In the genomic region with DNA sequence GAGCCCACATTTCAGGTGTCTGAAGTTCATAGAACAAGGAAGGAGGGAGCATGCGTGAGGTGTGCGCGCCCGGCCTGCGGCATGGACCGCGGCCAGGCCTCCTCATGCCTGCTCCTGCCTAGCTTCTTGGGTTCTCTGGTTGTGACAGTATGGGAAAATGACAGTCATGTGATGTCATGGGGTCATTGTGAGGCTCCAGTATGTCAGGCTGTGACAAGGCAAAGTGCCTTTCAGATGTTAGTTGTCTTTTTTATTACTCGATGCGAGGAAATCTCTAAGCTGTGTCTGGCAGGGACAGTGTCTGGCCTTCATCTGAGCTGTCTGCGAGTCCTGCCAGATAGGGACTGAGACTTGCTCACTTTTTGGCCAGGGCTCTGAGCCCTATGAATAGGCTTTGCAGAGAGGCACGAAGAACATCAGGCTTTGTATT, we compare ENCODE assay signal across 27 cellular contexts. TPM values are rescaled to one million over a fixed set of nuclear protein-coding genes. Genes with fewer than 3 reads are reported as not detected.
DNase-seq lines count a peak whose midpoint lies in the region; ATAC-seq and TF ChIP-seq lines count a peak whose summit lies in the region.
"Had no signal": no experiment of that assay in that cellular context is flagged by ENCODE, and none has a peak within 500 bp of the region (broad histone marks: within the 10 kb centered on the region; RNA-seq: fewer than 3 reads in every experiment).

No MANE protein-coding gene starts in this region.

- H3K36me3 Mint-ChIP-seq in activated naive CD4-positive, alpha-beta T cell treated with anti-CD3 and anti-CD28 coated beads, Interleukin-2, amount 10 ng/mL, durations not matched to agents 7 days and 5 days, result peaks cover 50% of the 10 kb centered on the region
- H3K36me3 Mint-ChIP-seq in activated naive CD4-positive, alpha-beta T cell treated with anti-CD3 and anti-CD28 coated beads, Interleukin-2, amount 50 U/mL, for 72 hours, result peaks cover 0 to 7% of the 10 kb centered on the region in 2 donors

- H3K4me3 ChIP-seq in psoas muscle, result no peak overlapping the region
- H3K4me3 ChIP-seq: thyroid gland had no signal

- peaks cover 10% of the 10 kb centered on the region for H3K4me1 ChIP-seq in psoas muscle
- H3K4me1 ChIP-seq: thyroid gland had no signal

- no peak overlapping the region for H3K4me3 Mint-ChIP-seq in activated naive CD4-positive, alpha-beta T cell treated with anti-CD3 and anti-CD28 coated beads, Interleukin-2, amount 10 ng/mL, durations not matched to agents 7 days and 5 days
- H3K4me3 Mint-ChIP-seq: CD4-positive, alpha-beta T cell; stimulated activated memory B cell treated with anti-CD40 and anti-IgM and Interleukin-4, amounts not matched to agents 10 μg/mL and 1 μg/mL and 100 μg/mL, for 72 hours had no signal

- H3K36me3 ChIP-seq in psoas muscle (ENCODE audit: insufficient read depth in 1 of 2, low read depth in 1 of 2), result peaks cover 0 to 81% of the 10 kb centered on the region in 2 donors

- peak overlapping the region; percentile 79 for H3K27ac ChIP-seq in psoas muscle
- H3K27ac ChIP-seq: 22Rv1, thyroid gland had no signal

- no peaks in the 10 kb centered on the region for H3K27me3 ChIP-seq in psoas muscle (ENCODE audit: insufficient read depth in 3 of 3, low read length in 2 of 3)
- H3K27me3 ChIP-seq: thyroid gland had no signal

- H3K4me1 Mint-ChIP-seq in activated naive CD4-positive, alpha-beta T cell treated with anti-CD3 and anti-CD28 coated beads, Interleukin-2, amount 10 ng/mL, durations not matched to agents 7 days and 5 days, result no peaks in the 10 kb centered on the region

- WGBS in psoas muscle, 3 donors, result 30 to 66% (median 41%) methylated on average over 11 of the region's 11 CpGs

- H3K27ac Mint-ChIP-seq in activated naive CD4-positive, alpha-beta T cell treated with anti-CD3 and anti-CD28 coated beads, Interleukin-2, amount 10 ng/mL, durations not matched to agents 7 days and 5 days, result peak overlapping the region; percentile 7
- H3K27ac Mint-ChIP-seq in activated naive CD4-positive, alpha-beta T cell treated with anti-CD3 and anti-CD28 coated beads, Interleukin-2, amount 50 U/mL, for 72 hours, result no peak overlapping the region
- H3K27ac Mint-ChIP-seq: CD4-positive, alpha-beta T cell; stimulated activated memory B cell treated with anti-CD40 and anti-IgM and Interleukin-4, amounts not matched to agents 10 μg/mL and 1 μg/mL and 100 μg/mL, for 72 hours had no signal

- no peak for ATAC-seq in activated naive CD4-positive, alpha-beta T cell treated with anti-CD3 and anti-CD28 coated beads, Interleukin-2, amount 50 U/mL, for 72 hours
- peak; percentile 71 to 88 (median 82) for ATAC-seq in psoas muscle
- no peak for ATAC-seq in GM21423 (IDR thresholded peaks at IDR 0.05; ENCODE audit: unreplicated experiment)
- ATAC-seq in GM19467 (IDR thresholded peaks at IDR 0.05; ENCODE audit: unreplicated experiment), result no peak
- ATAC-seq: HCT116; SK-N-SH treated with all-trans-retinoic acid at 6 μM for 48 hours; stimulated activated memory B cell treated with anti-CD40 and anti-IgM and Interleukin-4, amounts not matched to agents 10 μg/mL and 1 μg/mL and 100 μg/mL, for 72 hours had no signal

- H3K27me3 Mint-ChIP-seq in activated naive CD4-positive, alpha-beta T cell treated with anti-CD3 and anti-CD28 coated beads, Interleukin-2, amount 10 ng/mL, durations not matched to agents 7 days and 5 days, result no peaks in the 10 kb centered on the region
- H3K27me3 Mint-ChIP-seq: CD4-positive, alpha-beta T cell; stimulated activated memory B cell treated with anti-CD40 and anti-IgM and Interleukin-4, amounts not matched to agents 10 μg/mL and 1 μg/mL and 100 μg/mL, for 72 hours had no signal

- no peaks in the 10 kb centered on the region for H3K9me3 ChIP-seq in psoas muscle
- H3K9me3 ChIP-seq: thyroid gland had no signal

- TF ChIP-seq CTCF in psoas muscle (IDR thresholded peaks at IDR 0.05), result no peak

- H3K9me3 Mint-ChIP-seq in activated naive CD4-positive, alpha-beta T cell treated with anti-CD3 and anti-CD28 coated beads, Interleukin-2, amount 10 ng/mL, durations not matched to agents 7 days and 5 days, result no peaks in the 10 kb centered on the region
- no peaks in the 10 kb centered on the region for H3K9me3 Mint-ChIP-seq in activated naive CD4-positive, alpha-beta T cell treated with anti-CD3 and anti-CD28 coated beads, Interleukin-2, amount 50 U/mL, for 72 hours
- H3K9me3 Mint-ChIP-seq: CD4-positive, alpha-beta T cell; stimulated activated memory B cell treated with anti-CD40 and anti-IgM and Interleukin-4, amounts not matched to agents 10 μg/mL and 1 μg/mL and 100 μg/mL, for 72 hours had no signal

- CTCF ChIA-PET in activated naive CD4-positive, alpha-beta T cell treated with anti-CD3 and anti-CD28 coated beads, Interleukin-2, amount 10 ng/mL, durations not matched to agents 7 days and 5 days (lab: Charles Lee), result no interaction called here

- no peak for DNase-seq in activated naive CD4-positive, alpha-beta T cell treated with anti-CD3 and anti-CD28 coated beads, Interleukin-2, amount 10 ng/mL, durations not matched to agents 7 days and 5 days
- DNase-seq in activated naive CD4-positive, alpha-beta T cell treated with anti-CD3 and anti-CD28 coated beads, Interleukin-2, amount 50 U/mL, for 72 hours (ENCODE audit: low spot score in 2 of 2), result no peak
- peak; percentile 28 to 48 for DNase-seq in hippocampal formation (lab: John Stamatoyannopoulos, UW)
- DNase-seq in psoas muscle, result peak in 1 of 2 donors; percentile 68
- no peak for DNase-seq in AML-193 (lab: John Stamatoyannopoulos, UW)
- DNase-seq in DMS 273 treated with DMSO at 0.1 percent for 48 hours (lab: John Stamatoyannopoulos, UW), result no peak
- DNase-seq: activated CD4-positive, alpha-beta T cell treated with anti-CD3 and anti-CD28 coated beads for 48 hours; activated naive CD4-positive, alpha-beta T cell; activated T-cell treated with anti-CD3 and anti-CD28 coated beads, Interleukin-2, amount 50 U/mL, for 48 hours; CD4-positive, alpha-beta T cell; NCI-H1048; NCI-H1930; NCI-H69; RPMI8226; stimulated activated CD4-positive, alpha-beta T cell treated with anti-CD3 and anti-CD28 coated beads, Interleukin-4, amount 100 ng/mL, for 1 hour; thyroid gland had no signal

- intact Hi-C loops in psoas muscle (cut with DNase I), result no loop called here

RNA-seq across cellular contexts. Expression of gene UCK1, which starts 13.3 kb away (rescaled TPM):
- 10 to 100 TPM; 21.4 to 33.7 TPM for total RNA-seq in activated naive CD4-positive, alpha-beta T cell treated with anti-CD3 and anti-CD28 coated beads, Interleukin-2, amount 50 U/mL, for 72 hours
- total RNA-seq in psoas muscle, result 10 to 100 TPM; 16.8 to 40.0 (median 21.8) TPM
- polyA plus RNA-seq in psoas muscle, result 10 to 100 TPM; 37.8 to 75.6 (median 47.4) TPM

RNA-seq across cellular contexts. Expression of gene POMT1, which starts 15.1 kb away (rescaled TPM):
- 10 to 100 TPM; 49.6 to 73.4 TPM for total RNA-seq in activated naive CD4-positive, alpha-beta T cell treated with anti-CD3 and anti-CD28 coated beads, Interleukin-2, amount 50 U/mL, for 72 hours
- 10 to 100 TPM; 10.9 to 30.8 (median 14.2) TPM for total RNA-seq in psoas muscle
- 10 to 100 TPM; 11.2 to 23.0 (median 20.8) TPM for polyA plus RNA-seq in psoas muscle

RNA-seq across cellular contexts. Expression of gene PRRT1B, which starts 27.5 kb away (rescaled TPM):
- not detected for total RNA-seq in activated naive CD4-positive, alpha-beta T cell treated with anti-CD3 and anti-CD28 coated beads, Interleukin-2, amount 50 U/mL, for 72 hours
- not detected for total RNA-seq in psoas muscle
- not detected for polyA plus RNA-seq in psoas muscle
- total RNA-seq: astrocyte; CD4-positive, alpha-beta T cell; mononuclear cell; pulmonary artery endothelial cell; T-helper 2 cell treated with Interferon-gamma antibody and Interleukin-4, amounts not matched to agents 100 ng/mL and 5 ng/mL, for 36 hours; thyroid gland had no signal
- polyA plus RNA-seq: neural cell had no signal

Comparison
In these comparisons a context has a peak if more than half of its experiments do, and no peak if none do; other contexts are left out.
1. DNase-seq: peak in hippocampal formation (2 of 2); none in activated naive CD4-positive, alpha-beta T cell treated with anti-CD3 and anti-CD28 coated beads, Interleukin-2, amount 10 ng/mL, durations not matched to agents 7 days and 5 days (single experiment), activated naive CD4-positive, alpha-beta T cell treated with anti-CD3 and anti-CD28 coated beads, Interleukin-2, amount 50 U/mL, for 72 hours (0 of 2), AML-193 (0 of 2) and DMS 273 treated with DMSO at 0.1 percent for 48 hours (single experiment).
2. ATAC-seq: peak in psoas muscle (4 of 4); none in activated naive CD4-positive, alpha-beta T cell treated with anti-CD3 and anti-CD28 coated beads, Interleukin-2, amount 50 U/mL, for 72 hours (0 of 2), GM21423 (single experiment) and GM19467 (single experiment).